ENCODE assay signal across 10 cellular contexts in genomic region chr7:105097619-105098018, GRCh38.
DNase-seq lines count a peak whose midpoint lies in the region; ATAC-seq and TF ChIP-seq lines count a peak whose summit lies in the region.
"Had no signal": no experiment of that assay in that cellular context is flagged by ENCODE, and none has a peak within 500 bp of the region (broad histone marks: within the 10 kb centered on the region; RNA-seq: fewer than 3 reads in every experiment).

No MANE protein-coding gene starts in this region.

- H3K27ac ChIP-seq in right cardiac atrium (ENCODE audit: low read length): peak overlapping the region; percentile 64

- intact Hi-C loops in right cardiac atrium (cut with DNase I): no loop called here

- no peaks in the 10 kb centered on the region for H3K9me3 ChIP-seq in right cardiac atrium (ENCODE audit: control insufficient read depth, low read length)

- no peaks in the 10 kb centered on the region for H3K4me1 ChIP-seq in right cardiac atrium (ENCODE audit: control insufficient read depth, insufficient read depth, low read length)

- no peaks in the 10 kb centered on the region for H3K27me3 ChIP-seq in right cardiac atrium (ENCODE audit: control insufficient read depth, insufficient read depth)

- no peak for TF ChIP-seq CTCF in HFF-Myc (IDR thresholded peaks at IDR 0.05; ENCODE audit: low read depth, low read length, missing control alignments)

- peak; percentile 17 for DNase-seq in AG08395 (ENCODE audit: low spot score)
- DNase-seq in HFF-Myc (ENCODE audit: extremely low read depth, low read depth): peak; percentile 93
- peak; percentile 85 for DNase-seq in amniotic epithelial cell (ENCODE audit: low read depth)
- DNase-seq in right cardiac atrium: no peak
- no peak for DNase-seq in iPS-NIHi11 (ENCODE audit: low spot score)
- DNase-seq in iPS-NIHi7 (ENCODE audit: extremely low spot score): no peak
- DNase-seq in T-helper 9 cell: no peak
- DNase-seq: DMS79 treated with DMSO at 0.1 percent for 48 hours, NCI-H1694 treated with DMSO at 0.1 percent for 48 hours had no signal

- no peak overlapping the region for H3K4me3 ChIP-seq in HFF-Myc (replicated peaks; ENCODE audit: low read depth, low read length)
- no peak overlapping the region for H3K4me3 ChIP-seq in right cardiac atrium (ENCODE audit: low read length)

- WGBS in right cardiac atrium: 50% methylated on average over 7 of the region's 7 CpGs

- ATAC-seq in right cardiac atrium: peak in 1 of 2 donors; percentile 31
- ATAC-seq in GM21367 (IDR thresholded peaks at IDR 0.05; ENCODE audit: unreplicated experiment): no peak

Comparison
In these comparisons a context has a peak if more than half of its experiments do, and no peak if none do; other contexts are left out.
1. DNase-seq: peak in AG08395 (single experiment), HFF-Myc (single experiment) and amniotic epithelial cell (single experiment); none in right cardiac atrium (0 of 3), iPS-NIHi11 (single experiment), iPS-NIHi7 (single experiment) and T-helper 9 cell (single experiment).